Comparison of ENCODE assay signal across 2 cellular contexts in genomic region chr1:241161188-241161689, GRCh38.
A peak's percentile ranks its signal among the peaks of the same experiment; 100 is the strongest.
TF ChIP-seq lines count a peak whose summit lies in the region.

No MANE protein-coding gene starts in this region.

TF ChIP-seq in K562, 482 proteins besides CTCF, POLR2A, EP300 and RAD21 (continued from another document):
- TF ChIP-seq, protein P1, sequence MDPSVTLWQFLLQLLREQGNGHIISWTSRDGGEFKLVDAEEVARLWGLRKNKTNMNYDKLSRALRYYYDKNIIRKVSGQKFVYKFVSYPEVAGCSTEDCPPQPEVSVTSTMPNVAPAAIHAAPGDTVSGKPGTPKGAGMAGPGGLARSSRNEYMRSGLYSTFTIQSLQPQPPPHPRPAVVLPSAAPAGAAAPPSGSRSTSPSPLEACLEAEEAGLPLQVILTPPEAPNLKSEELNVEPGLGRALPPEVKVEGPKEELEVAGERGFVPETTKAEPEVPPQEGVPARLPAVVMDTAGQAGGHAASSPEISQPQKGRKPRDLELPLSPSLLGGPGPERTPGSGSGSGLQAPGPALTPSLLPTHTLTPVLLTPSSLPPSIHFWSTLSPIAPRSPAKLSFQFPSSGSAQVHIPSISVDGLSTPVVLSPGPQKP (CRISPR knock-in tag; IDR thresholded peaks at IDR 0.05), result no peak
- TF ChIP-seq DACH1 (IDR thresholded peaks at IDR 0.05; ENCODE audit: partially characterized antibody), result peak; percentile 92
- TF ChIP-seq, protein P2, sequence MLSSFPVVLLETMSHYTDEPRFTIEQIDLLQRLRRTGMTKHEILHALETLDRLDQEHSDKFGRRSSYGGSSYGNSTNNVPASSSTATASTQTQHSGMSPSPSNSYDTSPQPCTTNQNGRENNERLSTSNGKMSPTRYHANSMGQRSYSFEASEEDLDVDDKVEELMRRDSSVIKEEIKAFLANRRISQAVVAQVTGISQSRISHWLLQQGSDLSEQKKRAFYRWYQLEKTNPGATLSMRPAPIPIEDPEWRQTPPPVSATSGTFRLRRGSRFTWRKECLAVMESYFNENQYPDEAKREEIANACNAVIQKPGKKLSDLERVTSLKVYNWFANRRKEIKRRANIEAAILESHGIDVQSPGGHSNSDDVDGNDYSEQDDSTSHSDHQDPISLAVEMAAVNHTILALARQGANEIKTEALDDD (IDR thresholded peaks at IDR 0.05), result no peak
- TF ChIP-seq ZFP91 (CRISPR knock-in tag; IDR thresholded peaks at IDR 0.05), result no peak

TF ChIP-seq in GM23338, 12 proteins besides CTCF, POLR2A, EP300 and RAD21 (continued from another document):
- TF ChIP-seq, protein P3, sequence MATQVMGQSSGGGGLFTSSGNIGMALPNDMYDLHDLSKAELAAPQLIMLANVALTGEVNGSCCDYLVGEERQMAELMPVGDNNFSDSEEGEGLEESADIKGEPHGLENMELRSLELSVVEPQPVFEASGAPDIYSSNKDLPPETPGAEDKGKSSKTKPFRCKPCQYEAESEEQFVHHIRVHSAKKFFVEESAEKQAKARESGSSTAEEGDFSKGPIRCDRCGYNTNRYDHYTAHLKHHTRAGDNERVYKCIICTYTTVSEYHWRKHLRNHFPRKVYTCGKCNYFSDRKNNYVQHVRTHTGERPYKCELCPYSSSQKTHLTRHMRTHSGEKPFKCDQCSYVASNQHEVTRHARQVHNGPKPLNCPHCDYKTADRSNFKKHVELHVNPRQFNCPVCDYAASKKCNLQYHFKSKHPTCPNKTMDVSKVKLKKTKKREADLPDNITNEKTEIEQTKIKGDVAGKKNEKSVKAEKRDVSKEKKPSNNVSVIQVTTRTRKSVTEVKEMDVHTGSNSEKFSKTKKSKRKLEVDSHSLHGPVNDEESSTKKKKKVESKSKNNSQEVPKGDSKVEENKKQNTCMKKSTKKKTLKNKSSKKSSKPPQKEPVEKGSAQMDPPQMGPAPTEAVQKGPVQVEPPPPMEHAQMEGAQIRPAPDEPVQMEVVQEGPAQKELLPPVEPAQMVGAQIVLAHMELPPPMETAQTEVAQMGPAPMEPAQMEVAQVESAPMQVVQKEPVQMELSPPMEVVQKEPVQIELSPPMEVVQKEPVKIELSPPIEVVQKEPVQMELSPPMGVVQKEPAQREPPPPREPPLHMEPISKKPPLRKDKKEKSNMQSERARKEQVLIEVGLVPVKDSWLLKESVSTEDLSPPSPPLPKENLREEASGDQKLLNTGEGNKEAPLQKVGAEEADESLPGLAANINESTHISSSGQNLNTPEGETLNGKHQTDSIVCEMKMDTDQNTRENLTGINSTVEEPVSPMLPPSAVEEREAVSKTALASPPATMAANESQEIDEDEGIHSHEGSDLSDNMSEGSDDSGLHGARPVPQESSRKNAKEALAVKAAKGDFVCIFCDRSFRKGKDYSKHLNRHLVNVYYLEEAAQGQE (IDR thresholded peaks at IDR 0.05; ENCODE audit: unreplicated experiment), result no peak
